In genomic region chr21:33230518-33231324, GRCh38 we compare ENCODE assay signal across 8 cellular contexts. TPM values are rescaled to one million over a fixed set of nuclear protein-coding genes. Genes with fewer than 3 reads are reported as not detected.
DNase-seq lines count a peak whose midpoint lies in the region; ATAC-seq and TF ChIP-seq lines count a peak whose summit lies in the region.

No MANE protein-coding gene starts in this region.

- DNase-seq in RWPE1 (ENCODE audit: low spot score) (peak; percentile 49), astrocyte of the hippocampus (ENCODE audit: low read depth, low spot score) (peak; percentile 76), hepatocyte (ENCODE audit: low spot score) (peak; percentile 61), prostate gland (ENCODE audit: low spot score) (peak; percentile 36), SHP77 treated with DMSO at 0.1 percent for 48 hours (lab: John Stamatoyannopoulos, UW) (no peak)

- H3K36me3 ChIP-seq in BLaER1 (peaks cover 11% of the 10 kb centered on the region), hepatocyte (replicated peaks; ENCODE audit: insufficient read depth, low read depth) (no peaks in the 10 kb centered on the region), prostate gland (no peaks in the 10 kb centered on the region)

- H3K27me3 ChIP-seq in BLaER1 (no peaks in the 10 kb centered on the region), hepatocyte (no peaks in the 10 kb centered on the region), prostate gland (replicated peaks; ENCODE audit: insufficient read depth) (no peaks in the 10 kb centered on the region)

- H3K79me2 ChIP-seq in hepatocyte = peaks cover 53% of the 10 kb centered on the region

- H3K9me2 ChIP-seq in hepatocyte (replicated peaks; ENCODE audit: insufficient read depth) = no peaks in the 10 kb centered on the region

- ATAC-seq in GM18907 (IDR thresholded peaks at IDR 0.05; ENCODE audit: unreplicated experiment) (peak; percentile 26), HG03159 (IDR thresholded peaks at IDR 0.05; ENCODE audit: unreplicated experiment) (peak; percentile 19)

- peaks cover 30% of the 10 kb centered on the region for H3K4me1 ChIP-seq in BLaER1
- H3K4me1 ChIP-seq in hepatocyte (ENCODE audit: insufficient read depth) = peaks cover 27% of the 10 kb centered on the region
- no peaks in the 10 kb centered on the region for H3K4me1 ChIP-seq in prostate gland (replicated peaks)

- H3K9me3 ChIP-seq in BLaER1 = no peaks in the 10 kb centered on the region
- H3K9me3 ChIP-seq in hepatocyte (ENCODE audit: low read depth) = no peaks in the 10 kb centered on the region
- no peaks in the 10 kb centered on the region for H3K9me3 ChIP-seq in prostate gland

- peak overlapping the region; percentile 88 for H3K4me2 ChIP-seq in BLaER1
- peak overlapping the region; percentile 92 for H3K4me2 ChIP-seq in hepatocyte

- POLR2A ChIA-PET in RWPE1 (lab: Yijun Ruan, JAX; ENCODE audit: low non-redundant PET) = no interaction called here

- H3K4me3 ChIP-seq in BLaER1 = peak overlapping the region; percentile 99
- peak overlapping the region; percentile 94 for H3K4me3 ChIP-seq in hepatocyte
- peak overlapping the region; percentile 96 to 99 for H3K4me3 ChIP-seq in prostate gland

- TF ChIP-seq CTCF in RWPE1 (conservative IDR thresholded peaks at IDR 0.05; ENCODE audit: low read depth) = 0 out of 2 replicates have a peak, but pooled peaks have one; percentile 21
- TF ChIP-seq CTCF in hepatocyte (IDR thresholded peaks at IDR 0.05; ENCODE audit: poor library complexity) = peak; percentile 20
- peak in 1 of 4 experiments; percentile 42 for TF ChIP-seq CTCF in prostate gland (IDR thresholded peaks at IDR 0.05)

- H3K9ac ChIP-seq in BLaER1 = peak overlapping the region; percentile 96

- no peak for TF ChIP-seq POLR2A in prostate gland (IDR thresholded peaks at IDR 0.05)

- H3K27ac ChIP-seq in BLaER1 (peak overlapping the region; percentile 94), RWPE1 (peak overlapping the region; percentile 84), hepatocyte (peak overlapping the region; percentile 99), prostate gland (peak overlapping the region; percentile 84 to 89)

- CTCF ChIA-PET in RWPE1 (lab: Yijun Ruan, JAX) = interaction anchor here (0.6 to 0.8 kb wide), 2 partner anchors 31 to 97 kb away, joined by 3 read pairs; no protein-coding TSS in a partner anchor

- intact Hi-C loops in prostate gland (cut with DNase I) = no loop called here

- 5% methylated on average over 26 of the region's 31 CpGs for WGBS in hepatocyte (ENCODE audit: low lambda C conversion rate, missing lambda C conversion rate)
- 2% methylated on average over 31 of the region's 31 CpGs for WGBS in prostate gland

- H2AFZ ChIP-seq in hepatocyte = peak overlapping the region; percentile 99

- H4K20me1 ChIP-seq in BLaER1 (peaks cover 43% of the 10 kb centered on the region), hepatocyte (ENCODE audit: insufficient read depth, poor library complexity, severe bottlenecking) (no peaks in the 10 kb centered on the region)

RNA-seq across cellular contexts. Expression of gene IFNAR2, which starts 1.0 kb away (rescaled TPM):
- total RNA-seq in hepatocyte = 18.2 and 19.9 TPM in 2 replicates
- 18.5 and 19.6 TPM in 2 replicates for polyA plus RNA-seq in hepatocyte
- 1 to 10 TPM; 5.7 to 7.0 TPM for total RNA-seq in prostate gland

RNA-seq across cellular contexts. Expression of gene IL10RB, which starts 35.4 kb away (rescaled TPM):
- total RNA-seq in hepatocyte = 27.1 and 30.2 TPM in 2 replicates
- polyA plus RNA-seq in hepatocyte = 23.4 and 29.2 TPM in 2 replicates
- total RNA-seq in prostate gland = 10 to 100 TPM; 29.3 to 30.8 TPM
